In genomic region chr17:40564883-40565744, GRCh38 we compare ENCODE assay signal across 10 cellular contexts.
DNase-seq lines count a peak whose midpoint lies in the region; ATAC-seq and TF ChIP-seq lines count a peak whose summit lies in the region.
"Had no signal": no experiment of that assay in that cellular context is flagged by ENCODE, and none has a peak within 500 bp of the region (broad histone marks: within the 10 kb centered on the region; RNA-seq: fewer than 3 reads in every experiment).

A gene with protein sequence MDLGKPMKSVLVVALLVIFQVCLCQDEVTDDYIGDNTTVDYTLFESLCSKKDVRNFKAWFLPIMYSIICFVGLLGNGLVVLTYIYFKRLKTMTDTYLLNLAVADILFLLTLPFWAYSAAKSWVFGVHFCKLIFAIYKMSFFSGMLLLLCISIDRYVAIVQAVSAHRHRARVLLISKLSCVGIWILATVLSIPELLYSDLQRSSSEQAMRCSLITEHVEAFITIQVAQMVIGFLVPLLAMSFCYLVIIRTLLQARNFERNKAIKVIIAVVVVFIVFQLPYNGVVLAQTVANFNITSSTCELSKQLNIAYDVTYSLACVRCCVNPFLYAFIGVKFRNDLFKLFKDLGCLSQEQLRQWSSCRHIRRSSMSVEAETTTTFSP (minus strand): TSS chr17:40565472. CDS start chr17:40565409, 63 bp downstream.

- ATAC-seq in HG03135 (IDR thresholded peaks at IDR 0.05; ENCODE audit: unreplicated experiment): no peak
- ATAC-seq: left ventricle myocardium superior had no signal

- peak; percentile 15 for TF ChIP-seq CTCF in GM06990 (IDR thresholded peaks at IDR 0.05; ENCODE audit: insufficient read depth, low read length, poor library complexity, severe bottlenecking)

- H3K36me3 ChIP-seq in GM06990 (ENCODE audit: control insufficient read depth, insufficient read depth, low read length): no peaks in the 10 kb centered on the region

- no peak within 1 kb of the TSS for H3K27ac ChIP-seq in substantia nigra (ENCODE audit: low read depth, low read length, poor library complexity, severe bottlenecking)

- H3K4me3 ChIP-seq in GM06990 (replicated peaks; ENCODE audit: low read depth, low read length): peak within 1 kb of the TSS; percentile 78

- peaks cover 3% of the 10 kb centered on the region for H3K27me3 ChIP-seq in GM06990 (replicated peaks; ENCODE audit: control insufficient read depth, insufficient read depth, low read length)

- DNase-seq in GM06990 (ENCODE audit: extremely low read depth, insufficient read length) (peak; percentile 81), T-helper 1 cell (peak; percentile 72 to 83 (median 80)), NCI-H1417 treated with DMSO at 0.1 percent for 48 hours (lab: John Stamatoyannopoulos, UW) (no peak), substantia nigra (lab: John Stamatoyannopoulos, UW) (no peak), inferior parietal cortex (ENCODE audit: extremely low spot score) (no peak)
- DNase-seq in activated effector memory CD4-positive, alpha-beta T cell treated with anti-CD3 and anti-CD28 coated beads, Interleukin-2, amount 50 U/mL, for 16 hours: peak; percentile 91
- peak; percentile 85 for DNase-seq in stimulated activated CD4-positive, alpha-beta T cell treated with anti-CD3 and anti-CD28 coated beads, Interleukin-15, amount 100 ng/mL, for 24 hours
- DNase-seq: DMS53, left ventricle myocardium superior had no signal

Comparison
In these comparisons a context has a peak if more than half of its experiments do, and no peak if none do; other contexts are left out.
1. DNase-seq: peak in GM06990 (single experiment), T-helper 1 cell (5 of 5), activated effector memory CD4-positive, alpha-beta T cell treated with anti-CD3 and anti-CD28 coated beads, Interleukin-2, amount 50 U/mL, for 16 hours (single experiment) and stimulated activated CD4-positive, alpha-beta T cell treated with anti-CD3 and anti-CD28 coated beads, Interleukin-15, amount 100 ng/mL, for 24 hours (single experiment); none in NCI-H1417 treated with DMSO at 0.1 percent for 48 hours (single experiment), substantia nigra (0 of 49) and inferior parietal cortex (single experiment).